In the genomic region with DNA sequence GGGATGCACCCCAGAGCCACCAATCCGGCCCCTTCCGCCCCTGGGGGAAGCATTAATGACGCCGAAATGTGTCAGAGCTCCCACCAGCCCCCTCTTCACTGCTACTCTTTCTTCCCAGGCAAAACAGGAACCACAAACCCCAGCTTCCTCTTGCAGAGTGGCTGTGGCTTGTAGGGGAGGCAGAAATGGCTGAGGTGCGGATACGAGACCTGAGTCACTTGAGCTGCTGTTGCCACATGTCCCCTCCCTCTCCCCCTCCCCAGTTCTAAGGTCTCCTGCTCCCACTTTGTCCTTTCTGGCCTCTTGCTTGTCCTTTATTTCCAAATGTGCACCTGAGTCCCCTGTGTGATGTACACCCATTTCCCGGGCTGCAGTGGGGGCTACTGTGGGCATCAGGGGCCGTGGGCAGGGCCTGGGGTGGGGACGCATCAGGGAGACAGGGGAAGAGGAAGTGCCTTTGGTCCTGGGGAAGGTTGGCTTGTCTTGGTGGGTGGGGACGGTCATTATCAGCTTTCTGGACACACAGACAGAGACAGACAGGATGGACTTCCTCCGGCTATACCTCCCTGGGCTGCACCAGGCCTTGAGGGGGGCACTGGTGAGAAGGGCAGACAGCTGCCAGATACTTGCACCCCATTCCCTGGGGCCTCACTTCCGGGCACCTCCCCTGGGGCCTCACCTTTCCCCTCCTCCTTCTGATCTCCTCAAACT, we compare ENCODE assay signal across 1 cellular context.
TF ChIP-seq lines count a peak whose summit lies in the region.

A gene with protein sequence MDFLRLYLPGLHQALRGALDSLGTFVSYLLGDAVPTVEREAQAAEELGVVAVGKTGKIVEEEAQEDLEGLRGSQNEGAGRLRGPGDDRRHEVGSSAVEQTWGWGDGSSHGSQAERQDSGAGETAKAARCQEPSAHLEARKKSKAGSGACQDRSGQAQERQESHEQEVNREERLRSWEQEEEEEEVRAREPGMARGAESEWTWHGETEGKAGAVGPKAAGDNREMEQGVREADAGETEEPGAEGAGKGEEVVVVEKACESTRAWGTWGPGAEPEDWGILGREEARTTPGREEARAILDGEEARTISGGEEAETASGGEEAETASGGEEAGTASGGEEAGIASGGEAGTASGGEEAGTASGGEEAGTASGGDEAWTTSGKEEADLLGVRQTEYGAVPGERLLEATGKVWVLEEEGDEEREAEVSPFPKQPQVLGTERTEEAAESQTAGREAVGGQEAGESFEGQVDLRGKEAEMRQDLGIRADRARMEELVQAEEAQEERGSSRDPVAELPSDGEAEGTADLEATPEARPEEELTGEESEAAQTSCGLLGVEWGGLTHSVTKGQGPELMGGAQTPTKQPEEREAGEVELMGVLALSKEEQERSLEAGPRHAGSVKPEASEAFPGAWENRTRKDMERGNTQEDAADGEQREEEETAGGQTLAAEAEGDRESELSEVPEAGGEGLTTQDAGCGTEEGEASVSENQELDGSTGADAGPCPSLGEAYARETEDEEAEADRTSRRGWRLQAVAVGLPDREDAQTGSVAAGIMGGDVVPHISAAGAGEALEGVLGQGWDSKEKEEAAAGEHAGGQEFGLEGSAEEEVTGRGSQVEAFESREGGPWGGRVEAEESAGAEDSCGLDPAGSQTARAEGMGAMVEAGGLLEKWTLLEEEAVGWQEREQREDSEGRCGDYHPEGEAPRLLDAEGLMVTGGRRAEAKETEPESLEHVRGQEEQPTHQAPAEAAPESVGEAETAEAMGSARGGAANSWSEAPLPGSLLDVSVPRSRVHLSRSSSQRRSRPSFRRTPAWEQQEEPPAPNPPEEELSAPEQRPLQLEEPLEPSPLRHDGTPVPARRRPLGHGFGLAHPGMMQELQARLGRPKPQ (plus strand): TSS at position 503 of the 711 bp plus-strand sequence. CDS start 39 bp downstream, at position 542.

TF ChIP-seq in IMR-90, 13 proteins besides CTCF, POLR2A, EP300 and RAD21 (continued from another document):
- TF ChIP-seq RFX5 (IDR thresholded peaks at IDR 0.05; ENCODE audit: low read depth, low read length) (no peak), RCOR1 (IDR thresholded peaks at IDR 0.05; ENCODE audit: insufficient replicate concordance, low read length) (no peak), BHLHE40 (IDR thresholded peaks at IDR 0.05; ENCODE audit: low read depth, low read length) (no peak), MAFK (IDR thresholded peaks at IDR 0.05; ENCODE audit: low read depth, low read length) (no peak), SMC3 (IDR thresholded peaks at IDR 0.05; ENCODE audit: low read depth, low read length) (no peak), CHD1 (IDR thresholded peaks at IDR 0.05; ENCODE audit: low read depth, low read length) (no peak), CEBPB (IDR thresholded peaks at IDR 0.05; ENCODE audit: low read depth, low read length) (no peak), FOS (IDR thresholded peaks at IDR 0.05; ENCODE audit: low read depth, low read length) (no peak)
- TF ChIP-seq, protein P1, sequence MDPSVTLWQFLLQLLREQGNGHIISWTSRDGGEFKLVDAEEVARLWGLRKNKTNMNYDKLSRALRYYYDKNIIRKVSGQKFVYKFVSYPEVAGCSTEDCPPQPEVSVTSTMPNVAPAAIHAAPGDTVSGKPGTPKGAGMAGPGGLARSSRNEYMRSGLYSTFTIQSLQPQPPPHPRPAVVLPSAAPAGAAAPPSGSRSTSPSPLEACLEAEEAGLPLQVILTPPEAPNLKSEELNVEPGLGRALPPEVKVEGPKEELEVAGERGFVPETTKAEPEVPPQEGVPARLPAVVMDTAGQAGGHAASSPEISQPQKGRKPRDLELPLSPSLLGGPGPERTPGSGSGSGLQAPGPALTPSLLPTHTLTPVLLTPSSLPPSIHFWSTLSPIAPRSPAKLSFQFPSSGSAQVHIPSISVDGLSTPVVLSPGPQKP (IDR thresholded peaks at IDR 0.05; ENCODE audit: borderline replicate concordance, low read depth, low read length): no peak
- TF ChIP-seq, protein P2, sequence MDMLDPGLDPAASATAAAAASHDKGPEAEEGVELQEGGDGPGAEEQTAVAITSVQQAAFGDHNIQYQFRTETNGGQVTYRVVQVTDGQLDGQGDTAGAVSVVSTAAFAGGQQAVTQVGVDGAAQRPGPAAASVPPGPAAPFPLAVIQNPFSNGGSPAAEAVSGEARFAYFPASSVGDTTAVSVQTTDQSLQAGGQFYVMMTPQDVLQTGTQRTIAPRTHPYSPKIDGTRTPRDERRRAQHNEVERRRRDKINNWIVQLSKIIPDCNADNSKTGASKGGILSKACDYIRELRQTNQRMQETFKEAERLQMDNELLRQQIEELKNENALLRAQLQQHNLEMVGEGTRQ (IDR thresholded peaks at IDR 0.05; ENCODE audit: low read depth, low read length): no peak
